ENCODE assay signal across 15 cellular contexts in genomic region chr12:105256921-105257320, GRCh38. TPM values are rescaled to one million over a fixed set of nuclear protein-coding genes. Genes with fewer than 3 reads are reported as not detected.
DNase-seq lines count a peak whose midpoint lies in the region; FAIRE-seq and TF ChIP-seq lines count a peak whose summit lies in the region.
"Had no signal": no experiment of that assay in that cellular context is flagged by ENCODE, and none has a peak within 500 bp of the region (broad histone marks: within the 10 kb centered on the region; RNA-seq: fewer than 3 reads in every experiment).

No MANE protein-coding gene starts in this region.

- H3K27ac ChIP-seq in AG04450 (ENCODE audit: low read depth, low read length) (peak overlapping the region; percentile 89), coronary artery (peak overlapping the region; percentile 34 to 80), small intestine (ENCODE audit: low read depth in 1 of 2, low read length in 1 of 2) (no peak overlapping the region)

- H3K36me3 ChIP-seq in small intestine (ENCODE audit: control insufficient read depth in 2 of 2, insufficient read depth in 2 of 2, low read length in 2 of 2) (no peaks in the 10 kb centered on the region), Caco-2 (ENCODE audit: control insufficient read depth, insufficient read depth, low read length) (no peaks in the 10 kb centered on the region)

- H3K27me3 Mint-ChIP-seq in osteocyte (ENCODE audit: unreplicated experiment) (no peaks in the 10 kb centered on the region), Caco-2 (ENCODE audit: insufficient read depth, unreplicated experiment) (no peaks in the 10 kb centered on the region)

- H3K27me3 ChIP-seq in AG04450 (ENCODE audit: control insufficient read depth, insufficient read depth, low read length) = no peaks in the 10 kb centered on the region
- no peaks in the 10 kb centered on the region for H3K27me3 ChIP-seq in small intestine (ENCODE audit: control insufficient read depth in 2 of 2, insufficient read depth in 2 of 2, low read length in 2 of 2)
- H3K27me3 ChIP-seq in Caco-2 (replicated peaks; ENCODE audit: control insufficient read depth, insufficient read depth, low read length) = no peaks in the 10 kb centered on the region

- H3K9me3 ChIP-seq in AG04450 (ENCODE audit: control insufficient read depth, insufficient read depth, low read length) (no peaks in the 10 kb centered on the region), small intestine (ENCODE audit: control insufficient read depth, low read depth) (no peaks in the 10 kb centered on the region), Caco-2 (no peaks in the 10 kb centered on the region)

- CTCF ChIA-PET in AG04450 (lab: Charles Lee) = interaction anchor here (0.6 to 1.3 kb wide), 2 partner anchors 23 to 675 kb away, joined by 3 to 4 read pairs; no protein-coding TSS in a partner anchor
- CTCF ChIA-PET in Caco-2 (lab: Charles Lee) = no interaction called here

- DNase-seq in AG04450 (ENCODE audit: low read depth, low spot score) = peak; percentile 50
- peak; percentile 59 for DNase-seq in NCI-H226
- DNase-seq in coronary artery (ENCODE audit: low spot score) = no peak
- no peak for DNase-seq in osteocyte (ENCODE audit: extremely low spot score, unreplicated experiment)
- no peak for DNase-seq in small intestine
- DNase-seq in Caco-2 = no peak
- no peak for DNase-seq in activated CD4-positive, alpha-beta T cell treated with anti-CD3 and anti-CD28 coated beads for 48 hours
- no peak for DNase-seq in SK-N-DZ (ENCODE audit: low spot score)
- DNase-seq: activated CD8-positive, alpha-beta T cell treated with anti-CD3 and anti-CD28 coated beads for 36 hours; activated gamma-delta T cell treated with Interleukin-2 at 50 U/mL for 16 hours; GOT3; Kasumi-1; NCI-H1930; NCI-H82 had no signal

- no peak for FAIRE-seq in small intestine (lab: Jason Lieb, UNC)

- intact Hi-C loops in Caco-2 (cut with micrococcal nuclease; ENCODE audit: unreplicated experiment) = no loop called here

- H3K9me3 Mint-ChIP-seq in osteocyte (ENCODE audit: unreplicated experiment) = no peaks in the 10 kb centered on the region
- H3K9me3 Mint-ChIP-seq in Caco-2 (ENCODE audit: unreplicated experiment) = no peaks in the 10 kb centered on the region
- H3K9me3 Mint-ChIP-seq: activated CD8-positive, alpha-beta T cell treated with anti-CD3 and anti-CD28 coated beads for 36 hours; nephron had no signal

- 78 to 96% (median 91%) methylated on average over 3 of the region's 3 CpGs for WGBS in small intestine, 3 donors

- no TSS peak for BruUV-seq in Caco-2 (replicated peaks; lab: Mats Ljungman, UMichigan)

- H3K4me3 Mint-ChIP-seq in osteocyte (ENCODE audit: unreplicated experiment) (no peak overlapping the region), Caco-2 (ENCODE audit: unreplicated experiment) (no peak overlapping the region)
- H3K4me3 Mint-ChIP-seq: activated CD8-positive, alpha-beta T cell treated with anti-CD3 and anti-CD28 coated beads for 36 hours; nephron had no signal

- no peaks in the 10 kb centered on the region for H3K4me1 ChIP-seq in small intestine (ENCODE audit: control insufficient read depth in 2 of 2, insufficient read depth in 1 of 2, low read depth in 1 of 2, low read length in 1 of 2)
- H3K4me1 ChIP-seq in Caco-2 = peaks cover 14% of the 10 kb centered on the region; the same call in 1 of the 2 replicates

- TF ChIP-seq CTCF in AG04450 (IDR thresholded peaks at IDR 0.05; ENCODE audit: low read depth, low read length) (no peak), coronary artery (IDR thresholded peaks at IDR 0.05) (no peak), osteocyte (IDR thresholded peaks at IDR 0.05) (no peak), Caco-2 (IDR thresholded peaks at IDR 0.05; ENCODE audit: insufficient read depth in 1 of 2, low read depth in 1 of 2, low read length in 1 of 2, severe bottlenecking in 1 of 2, unreplicated experiment in 1 of 2) (no peak)

- peak overlapping the region; percentile 87 for H3K27ac Mint-ChIP-seq in osteocyte (ENCODE audit: unreplicated experiment)
- H3K27ac Mint-ChIP-seq in Caco-2 (ENCODE audit: unreplicated experiment) = no peak overlapping the region
- H3K27ac Mint-ChIP-seq: activated CD8-positive, alpha-beta T cell treated with anti-CD3 and anti-CD28 coated beads for 36 hours; nephron had no signal

- POLR2A ChIA-PET in AG04450 (lab: Yijun Ruan, JAX) = interaction anchor here (0.8 to 2.7 kb wide), 2 partner anchors 21 to 101 kb away, joined by 4 to 13 read pairs; partner anchors contain the start of gene APPL2
- POLR2A ChIA-PET in Caco-2 (lab: Charles Lee) = no interaction called here

- peaks cover 51% of the 10 kb centered on the region for H3K4me1 Mint-ChIP-seq in osteocyte (ENCODE audit: unreplicated experiment)
- H3K4me1 Mint-ChIP-seq in Caco-2 (ENCODE audit: low read depth, unreplicated experiment) = peaks cover 28% of the 10 kb centered on the region

- no peaks in the 10 kb centered on the region for H3K36me3 Mint-ChIP-seq in osteocyte (ENCODE audit: unreplicated experiment)
- H3K36me3 Mint-ChIP-seq in Caco-2 (ENCODE audit: insufficient read depth, unreplicated experiment) = no peaks in the 10 kb centered on the region

- H3K4me3 ChIP-seq in AG04450 (ENCODE audit: low read depth, low read length) (no peak overlapping the region), coronary artery (no peak overlapping the region), small intestine (ENCODE audit: low read depth in 1 of 2, low read length in 2 of 2) (no peak overlapping the region), Caco-2 (ENCODE audit: low read depth, low read length) (no peak overlapping the region)

RNA-seq across cellular contexts. Expression of gene APPL2, which starts 20.9 kb away (rescaled TPM):
- polyA plus RNA-seq in AG04450 (2011; rRNA removed) = 37.8 and 50.1 TPM in 2 replicates
- polyA minus RNA-seq in AG04450 (2011; rRNA and poly(A)+ RNA removed) = 38.0 and 50.2 TPM in 2 replicates
- 69.2 and 69.8 TPM in 2 replicates for total RNA-seq in osteocyte
- polyA plus RNA-seq in small intestine = 10 to 100 TPM; 22.8 to 85.9 (median 79.6) TPM
- 49.2 and 56.0 TPM in 2 replicates for total RNA-seq in Caco-2 (2022)
- 33.2 and 37.8 TPM in 2 replicates for polyA plus RNA-seq in SK-N-DZ (2014; cell fraction: cytosol; rRNA removed)
- polyA plus RNA-seq in SK-N-DZ (2014; cell fraction: nucleus; rRNA removed) = 40.6 and 68.8 TPM in 2 replicates

Comparison
In these comparisons a context has a peak if more than half of its experiments do, and no peak if none do; other contexts are left out.
1. DNase-seq: peak in AG04450 (single experiment) and NCI-H226 (single experiment); none in coronary artery (single experiment), osteocyte (single experiment), small intestine (single experiment), Caco-2 (0 of 2), activated CD4-positive, alpha-beta T cell treated with anti-CD3 and anti-CD28 coated beads for 48 hours (single experiment) and SK-N-DZ (single experiment).
2. H3K27ac ChIP-seq: peak in AG04450 (single experiment) and coronary artery (2 of 2); none in small intestine (0 of 2).